ENCODE assay signal across 17 cellular contexts in the genomic region with DNA sequence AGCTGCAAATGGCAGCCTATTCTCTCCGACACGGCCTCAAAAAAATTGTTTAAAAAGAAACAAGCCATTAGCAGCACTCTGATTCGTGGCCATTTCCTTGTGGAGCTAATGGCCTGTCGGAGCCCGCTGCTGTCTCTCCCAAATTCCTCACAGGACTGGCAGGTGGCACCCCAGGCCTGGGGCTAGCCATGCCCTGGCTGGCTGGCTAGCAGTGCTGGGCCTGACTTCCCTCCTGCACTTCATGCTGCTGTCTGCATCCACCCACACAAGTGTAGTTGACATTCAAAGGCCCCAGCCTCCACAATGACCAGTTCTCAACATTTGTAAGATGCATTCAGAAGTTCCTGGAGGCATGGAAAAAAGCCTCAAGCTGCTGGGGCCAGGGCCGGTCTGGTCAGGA.
DNase-seq lines count a peak whose midpoint lies in the region; ATAC-seq and TF ChIP-seq lines count a peak whose summit lies in the region.
"Had no signal": no experiment of that assay in that cellular context is flagged by ENCODE, and none has a peak within 500 bp of the region (broad histone marks: within the 10 kb centered on the region; RNA-seq: fewer than 3 reads in every experiment).

No MANE protein-coding gene starts in this region.

- peaks cover 0 to 3% (median 0%) of the 10 kb centered on the region in 4 donors for H3K36me3 ChIP-seq in right lobe of liver
- H3K36me3 ChIP-seq: brain microvascular endothelial cell, SJSA1 had no signal

- ATAC-seq in esophagus mucosa (peak; percentile 66), right lobe of liver (peak; percentile 84 to 95 (median 92)), HG03139 (IDR thresholded peaks at IDR 0.05; ENCODE audit: unreplicated experiment) (no peak)

- no peaks in the 10 kb centered on the region for H3K9me3 ChIP-seq in right lobe of liver
- H3K9me3 ChIP-seq: SJSA1 had no signal

- WGBS in right lobe of liver (ENCODE audit: insufficient coverage, low coverage, low lambda C conversion rate, missing lambda C conversion rate) = 65% methylated on average over 4 of the region's 6 CpGs

- H3K36me3 Mint-ChIP-seq in activated naive CD4-positive, alpha-beta T cell treated with anti-CD3 and anti-CD28 coated beads for 36 hours (ENCODE audit: low read depth) = peaks cover 4% of the 10 kb centered on the region
- H3K36me3 Mint-ChIP-seq: activated naive CD8-positive, alpha-beta T cell; CD8-positive, alpha-beta memory T cell; naive B cell had no signal

- H3K4me3 Mint-ChIP-seq in activated naive CD4-positive, alpha-beta T cell treated with anti-CD3 and anti-CD28 coated beads for 36 hours = no peak overlapping the region
- H3K4me3 Mint-ChIP-seq: activated naive CD8-positive, alpha-beta T cell; CD8-positive, alpha-beta memory T cell; naive B cell had no signal

- no peak overlapping the region for H3K4me3 ChIP-seq in LNCaP clone FGC (ENCODE audit: low read depth, low read length)
- no peak overlapping the region for H3K4me3 ChIP-seq in right lobe of liver
- H3K4me3 ChIP-seq: hepatocyte, SJSA1 had no signal

- H3K4me1 Mint-ChIP-seq in activated naive CD4-positive, alpha-beta T cell treated with anti-CD3 and anti-CD28 coated beads for 36 hours (ENCODE audit: low read depth) = no peaks in the 10 kb centered on the region
- H3K4me1 Mint-ChIP-seq: CD8-positive, alpha-beta memory T cell had no signal

- no peaks in the 10 kb centered on the region for H3K27me3 ChIP-seq in right lobe of liver
- H3K27me3 ChIP-seq: brain microvascular endothelial cell, hepatocyte, SJSA1 had no signal

- CTCF ChIA-PET in activated naive CD4-positive, alpha-beta T cell treated with anti-CD3 and anti-CD28 coated beads for 36 hours (lab: Charles Lee) = no interaction called here

- intact Hi-C loops in right lobe of liver (cut with DNase I) = loop anchor here in 1 of 2 donors (5.0 kb wide), 1 partner anchor 61 kb away; a partner anchor contains a TSS
- intact Hi-C loops in activated naive CD4-positive, alpha-beta T cell treated with anti-CD3 and anti-CD28 coated beads for 36 hours (cut with micrococcal nuclease) = no loop called here

- DNase-seq in CD1c-positive myeloid dendritic cell (ENCODE audit: extremely low spot score) (peak; percentile 62), LNCaP clone FGC (ENCODE audit: low read depth) (no peak), right lobe of liver (peak; percentile 67 to 75 (median 67)), NCI-H2227 (lab: John Stamatoyannopoulos, UW; ENCODE audit: unreplicated experiment) (no peak)
- DNase-seq in activated naive CD4-positive, alpha-beta T cell treated with anti-CD3 and anti-CD28 coated beads for 36 hours = no peak
- DNase-seq in activated effector memory CD4-positive, alpha-beta T cell treated with Interleukin-2 at 50 U/mL for 16 hours = no peak
- DNase-seq: brain microvascular endothelial cell; CD8-positive, alpha-beta memory T cell; MM.1S; naive B cell; NCI-H187 treated with DMSO at 0.1 percent for 48 hours; NCI-H510A had no signal

- H3K27ac Mint-ChIP-seq in activated naive CD4-positive, alpha-beta T cell treated with anti-CD3 and anti-CD28 coated beads for 36 hours = no peak overlapping the region
- H3K27ac Mint-ChIP-seq: activated naive CD8-positive, alpha-beta T cell; CD8-positive, alpha-beta memory T cell; naive B cell had no signal

- H3K9me3 Mint-ChIP-seq in activated naive CD4-positive, alpha-beta T cell treated with anti-CD3 and anti-CD28 coated beads for 36 hours = no peaks in the 10 kb centered on the region
- H3K9me3 Mint-ChIP-seq: CD8-positive, alpha-beta memory T cell; naive B cell had no signal

- TF ChIP-seq CTCF in LNCaP clone FGC (IDR thresholded peaks at IDR 0.05; ENCODE audit: control insufficient read depth, extremely low read depth, insufficient read depth) (peak; percentile 51), right lobe of liver (IDR thresholded peaks at IDR 0.05) (peak; percentile 32 to 56 (median 48))

- TF ChIP-seq POLR2A in right lobe of liver (IDR thresholded peaks at IDR 0.05) = no peak

- H3K27me3 Mint-ChIP-seq in activated naive CD4-positive, alpha-beta T cell treated with anti-CD3 and anti-CD28 coated beads for 36 hours (ENCODE audit: low read depth) = no peaks in the 10 kb centered on the region
- H3K27me3 Mint-ChIP-seq: activated naive CD8-positive, alpha-beta T cell; CD8-positive, alpha-beta memory T cell; naive B cell had no signal

- H3K4me1 ChIP-seq in right lobe of liver = peaks cover 0 to 37% (median 18%) of the 10 kb centered on the region in 4 donors
- H3K4me1 ChIP-seq: SJSA1 had no signal

- H3K27ac ChIP-seq in right lobe of liver = no peak overlapping the region
- H3K27ac ChIP-seq: brain microvascular endothelial cell, hepatocyte, SJSA1 had no signal

Comparison
In these comparisons a context has a peak if more than half of its experiments do, and no peak if none do; other contexts are left out.
1. DNase-seq: peak in CD1c-positive myeloid dendritic cell (single experiment) and right lobe of liver (3 of 3); none in LNCaP clone FGC (single experiment), NCI-H2227 (single experiment), activated naive CD4-positive, alpha-beta T cell treated with anti-CD3 and anti-CD28 coated beads for 36 hours (single experiment) and activated effector memory CD4-positive, alpha-beta T cell treated with Interleukin-2 at 50 U/mL for 16 hours (single experiment).